10 cellular contexts compared by ENCODE assay signal in genomic region chr3:111610189-111610588, GRCh38. TPM values are rescaled to one million over a fixed set of nuclear protein-coding genes. Genes with fewer than 3 reads are reported as not detected.
DNase-seq lines count a peak whose midpoint lies in the region; ATAC-seq, FAIRE-seq and TF ChIP-seq lines count a peak whose summit lies in the region.
"Had no signal": no experiment of that assay in that cellular context is flagged by ENCODE, and none has a peak within 500 bp of the region (broad histone marks: within the 10 kb centered on the region; RNA-seq: fewer than 3 reads in every experiment).

No MANE protein-coding gene starts in this region.

- H4K5ac ChIP-seq in IMR-90 (ENCODE audit: low read depth, low read length), result no peak overlapping the region

- TF ChIP-seq RAD21 in IMR-90 (IDR thresholded peaks at IDR 0.05; ENCODE audit: low read length) (no peak), HepG2 (CRISPR knock-in tag; IDR thresholded peaks at IDR 0.05) (no peak)

- no peaks in the 10 kb centered on the region for H3K9me3 ChIP-seq in IMR-90 (ENCODE audit: control insufficient read depth, insufficient read depth, low read length)
- H3K9me3 ChIP-seq in HepG2 (ENCODE audit: low read length), result no peaks in the 10 kb centered on the region
- no peaks in the 10 kb centered on the region for H3K9me3 ChIP-seq in tibial nerve

- H3K4me1 ChIP-seq in IMR-90 (ENCODE audit: control insufficient read depth, insufficient read depth, low read length) (peaks cover 6% of the 10 kb centered on the region), HepG2 (ENCODE audit: insufficient read depth, low read length) (no peaks in the 10 kb centered on the region), tibial nerve (no peaks in the 10 kb centered on the region)

- H3K27me3 ChIP-seq in IMR-90 (ENCODE audit: control insufficient read depth, insufficient read depth, low read length), result no peaks in the 10 kb centered on the region
- no peaks in the 10 kb centered on the region for H3K27me3 ChIP-seq in HepG2 (ENCODE audit: control insufficient read depth in 1 of 2, insufficient read depth in 2 of 2, low read length in 2 of 2)
- no peaks in the 10 kb centered on the region for H3K27me3 ChIP-seq in tibial nerve

- H3K18ac ChIP-seq in IMR-90 (ENCODE audit: low read depth, low read length), result no peak overlapping the region

- no peak overlapping the region for H4K91ac ChIP-seq in IMR-90 (ENCODE audit: insufficient read depth, low read depth, low read length)

- POLR2A ChIA-PET in IMR-90 (lab: Charles Lee; ENCODE audit: unreplicated experiment) (no interaction called here), HepG2 (lab: Yijun Ruan, JAX) (no interaction called here)

- no peaks in the 10 kb centered on the region for H3K79me1 ChIP-seq in IMR-90 (ENCODE audit: low read depth in 1 of 2, low read length in 2 of 2)

- H2BK15ac ChIP-seq in IMR-90 (ENCODE audit: low read depth, low read length), result no peak overlapping the region

- no peaks in the 10 kb centered on the region for H3K79me2 ChIP-seq in HepG2 (ENCODE audit: insufficient read depth, low read length)

- H4K20me1 ChIP-seq in IMR-90 (ENCODE audit: insufficient read depth, low read length) (no peaks in the 10 kb centered on the region), HepG2 (ENCODE audit: insufficient read depth, low read length) (no peaks in the 10 kb centered on the region)

- no peak overlapping the region for H3K9ac ChIP-seq in IMR-90 (ENCODE audit: low read depth, low read length)
- no peak overlapping the region for H3K9ac ChIP-seq in HepG2 (ENCODE audit: insufficient read depth, low read depth, low read length)

- no peak for TF ChIP-seq CTCF in IMR-90 (conservative IDR thresholded peaks at IDR 0.05; ENCODE audit: low read depth, low read length)
- TF ChIP-seq CTCF in epithelial cell of esophagus (IDR thresholded peaks at IDR 0.05; ENCODE audit: insufficient read depth, low read depth, low read length, missing control alignments), result no peak
- no peak for TF ChIP-seq CTCF in HepG2 (CRISPR knock-in tag; IDR thresholded peaks at IDR 0.05)
- no peak for TF ChIP-seq CTCF in tibial nerve (IDR thresholded peaks at IDR 0.05)

- CTCF ChIA-PET in IMR-90 (lab: Yijun Ruan, JAX) (no interaction called here), HepG2 (lab: Yijun Ruan, JAX; ENCODE audit: low intra/inter-chr PET ratio, low total read pairs) (no interaction called here)

- H2BK120ac ChIP-seq in IMR-90 (ENCODE audit: low read depth, low read length), result no peak overlapping the region

- H3K14ac ChIP-seq in IMR-90 (replicated peaks; ENCODE audit: low read depth, low read length), result no peak overlapping the region

- no peak for FAIRE-seq in HepG2 (lab: Jason Lieb, UNC)
- FAIRE-seq: islet of Langerhans had no signal

- intact Hi-C loops in IMR-90 (cut with micrococcal nuclease), result no loop called here
- intact Hi-C loops in HepG2 (cut with micrococcal nuclease; ENCODE audit: unreplicated experiment), result no loop called here

- ATAC-seq in GM18519 (IDR thresholded peaks at IDR 0.05; ENCODE audit: low FRiP score, unreplicated experiment) (peak; percentile 95), GM21576 (IDR thresholded peaks at IDR 0.05; ENCODE audit: unreplicated experiment) (peak; percentile 93), IMR-90 (ENCODE audit: low read depth) (no peak), HepG2 (no peak)

- no peaks in the 10 kb centered on the region for H3K36me3 ChIP-seq in IMR-90 (ENCODE audit: control insufficient read depth, insufficient read depth, low read length)
- no peaks in the 10 kb centered on the region for H3K36me3 ChIP-seq in HepG2 (replicated peaks in 1 of 2; ENCODE audit: control insufficient read depth in 1 of 2, insufficient read depth in 2 of 2, low read length in 2 of 2)
- H3K36me3 ChIP-seq in tibial nerve, result no peaks in the 10 kb centered on the region

- TF ChIP-seq POLR2A in IMR-90 (IDR thresholded peaks at IDR 0.05; ENCODE audit: low read depth, low read length) (no peak), HepG2 (IDR thresholded peaks at IDR 0.05; ENCODE audit: insufficient read depth in 1 of 2, low read depth in 2 of 2, low read length in 2 of 2) (no peak), tibial nerve (IDR thresholded peaks at IDR 0.05) (no peak)

- dilution Hi-C loops in IMR-90 (cut with HindIII; ENCODE audit: low sequenced_read_pairs, unreplicated experiment), result no loop called here

- H2AK9ac ChIP-seq in IMR-90 (replicated peaks; ENCODE audit: low read depth, low read length, poor library complexity), result no peak overlapping the region

- H3K56ac ChIP-seq in IMR-90 (ENCODE audit: extremely low read depth, insufficient read depth, low read length), result no peak overlapping the region

- no peak overlapping the region for H3K4me2 ChIP-seq in IMR-90 (ENCODE audit: low read depth, low read length)
- H3K4me2 ChIP-seq in HepG2 (ENCODE audit: low read depth, low read length), result no peak overlapping the region

- no peak overlapping the region for H3K27ac ChIP-seq in IMR-90 (ENCODE audit: insufficient read depth, low read length)
- no peak overlapping the region for H3K27ac ChIP-seq in HepG2 (ENCODE audit: extremely low read length, insufficient read depth, low read length)
- no peak overlapping the region for H3K27ac ChIP-seq in tibial nerve

- no peak overlapping the region for H2BK5ac ChIP-seq in IMR-90 (ENCODE audit: low read depth, low read length, poor library complexity, severe bottlenecking)

- TF ChIP-seq EP300 in HepG2 (IDR thresholded peaks at IDR 0.05; ENCODE audit: low read depth in 2 of 2, low read length in 2 of 2) (no peak), HepG2 (CRISPR knock-in tag; IDR thresholded peaks at IDR 0.05; ENCODE audit: borderline replicate concordance) (no peak), tibial nerve (IDR thresholded peaks at IDR 0.05) (no peak)

- no peak for DNase-seq in IMR-90
- peak; percentile 86 for DNase-seq in epithelial cell of esophagus (ENCODE audit: low read depth)
- no peak for DNase-seq in HepG2 (ENCODE audit: low spot score)
- no peak for DNase-seq in NK-92 (lab: John Stamatoyannopoulos, UW; ENCODE audit: unreplicated experiment)
- DNase-seq in tibial nerve (ENCODE audit: low spot score in 2 of 2), result no peak
- no peak for DNase-seq in GM19238 (ENCODE audit: insufficient read length, low spot score)

- no CpG with 5 or more reads among the region's 5 CpGs for WGBS in IMR-90 (ENCODE audit: extremely low coverage in 2 of 2, insufficient read length in 1 of 2), 2 experiments
- WGBS in HepG2 (ENCODE audit: low lambda C conversion rate), result 5% methylated on average over 5 of the region's 5 CpGs
- WGBS in tibial nerve, 2 donors, result 63 to 64% methylated on average over 5 of the region's 5 CpGs

- H2BK20ac ChIP-seq in IMR-90 (ENCODE audit: low read depth, low read length), result peak overlapping the region; percentile 51; the same call in 1 of the 2 replicates

- no peak overlapping the region for H3K4ac ChIP-seq in IMR-90 (ENCODE audit: low read depth, low read length)

- H2AK5ac ChIP-seq in IMR-90 (ENCODE audit: low read depth, low read length), result no peak overlapping the region

- H4K8ac ChIP-seq in IMR-90 (ENCODE audit: low read depth in 2 of 2, low read length in 2 of 2), result 0 out of 4 replicates have a peak overlapping the region, but pooled peaks of 1 of the 2 experiments have one; percentile 63

- H3K23ac ChIP-seq in IMR-90 (ENCODE audit: low read depth, low read length), result no peak overlapping the region

- no peaks in the 10 kb centered on the region for H3K9me1 ChIP-seq in IMR-90 (ENCODE audit: insufficient read depth, low read length)

- no TSS peak for BruUV-seq in IMR-90 (replicated peaks; lab: Mats Ljungman, UMichigan)
- no TSS peak for BruUV-seq in HepG2 (replicated peaks; lab: Mats Ljungman, UMichigan)

- H3K4me3 ChIP-seq in IMR-90 (ENCODE audit: insufficient read depth, low read depth, low read length), result no peak overlapping the region
- H3K4me3 ChIP-seq in epithelial cell of esophagus (ENCODE audit: low read length), result no peak overlapping the region
- no peak overlapping the region for H3K4me3 ChIP-seq in HepG2 (replicated peaks in 1 of 3; ENCODE audit: insufficient read depth in 1 of 3, low read depth in 2 of 3, low read length in 3 of 3)
- H3K4me3 ChIP-seq in tibial nerve, result no peak overlapping the region

- in situ Hi-C loops in IMR-90 (cut with MboI; ENCODE audit: low sequenced_read_pairs) (no loop called here), HepG2 (cut with HindIII; ENCODE audit: extremely low pct_ligation_motif_present, low pct_unique_long_range_greater_than_20kb) (no loop called here)

- H2AFZ ChIP-seq in IMR-90 (replicated peaks; ENCODE audit: low read length, poor library complexity) (no peak overlapping the region), HepG2 (ENCODE audit: low read length) (no peak overlapping the region)

TF ChIP-seq in HepG2, 621 proteins besides CTCF, POLR2A, EP300 and RAD21 (continues in another document):
- TF ChIP-seq ZNF251 (CRISPR knock-in tag; IDR thresholded peaks at IDR 0.05), result no peak

RNA-seq across cellular contexts. Expression of gene ZBED2, which starts 15.0 kb away (rescaled TPM):
- total RNA-seq in IMR-90 (2012; rRNA removed) (0.72 and 1.1 TPM in 2 replicates), HepG2 (2016; rRNA removed; fragmentation: Illumina TruSeq; extraction: Trizol) (0.04 TPM in 1 of 2 replicates, not detected in the other), tibial nerve (not detected)
- polyA plus RNA-seq in IMR-90 (2012; rRNA removed) (0.36 and 0.51 TPM in 2 replicates), HepG2 (2011; rRNA removed) (not detected in 2 replicates)
- polyA plus RNA-seq in IMR-90 (2012; cell fraction: cytosol; rRNA removed), result 0.15 and 0.34 TPM in 2 replicates
- 0.10 and 0.21 TPM in 2 replicates for polyA plus RNA-seq in IMR-90 (2012; cell fraction: nucleus; rRNA removed; ENCODE audit: low replicate concordance)
- not detected in 2 replicates for total RNA-seq in HepG2 (2016; cell fraction: cytosol; rRNA removed; fragmentation: Illumina TruSeq; extraction: Trizol; ENCODE audit: low read depth)
- not detected in 2 replicates for total RNA-seq in HepG2 (2016; cell fraction: insoluble cytoplasmic fraction; rRNA removed; fragmentation: Illumina TruSeq; extraction: Trizol)
- total RNA-seq in HepG2 (2016; cell fraction: membrane; rRNA removed; fragmentation: Illumina TruSeq; extraction: Trizol), result not detected in 2 replicates
- not detected in 2 replicates for total RNA-seq in HepG2 (2016; cell fraction: nucleus; rRNA removed; fragmentation: Illumina TruSeq; extraction: Trizol)
- not detected in 2 replicates for polyA plus RNA-seq in HepG2 (2011; cell fraction: cytosol; rRNA removed)
- 0.05 TPM in 1 of 2 replicates, not detected in the other for polyA plus RNA-seq in HepG2 (2011; cell fraction: nucleus; rRNA removed)
- not detected in 2 replicates for polyA plus RNA-seq in HepG2 (2012)
- not detected in 2 replicates for polyA plus RNA-seq in HepG2 (2016; cell fraction: cytosol; fragmentation: Illumina TruSeq; extraction: Trizol; ENCODE audit: low read depth)
- polyA plus RNA-seq in HepG2 (2016; cell fraction: insoluble cytoplasmic fraction; fragmentation: Illumina TruSeq; extraction: Trizol; ENCODE audit: low read depth), result not detected in 2 replicates
- polyA plus RNA-seq in HepG2 (2016; cell fraction: membrane; fragmentation: Illumina TruSeq; extraction: Trizol; ENCODE audit: low read depth), result not detected in 2 replicates
- not detected in 2 replicates for polyA plus RNA-seq in HepG2 (2016; cell fraction: nucleus; fragmentation: Illumina TruSeq; extraction: Trizol; ENCODE audit: insufficient read depth, low read depth)
- polyA minus RNA-seq in HepG2 (2011; rRNA and poly(A)+ RNA removed; ENCODE audit: low replicate concordance), result not detected in 2 replicates
- not detected in 2 replicates for polyA minus RNA-seq in HepG2 (2011; cell fraction: cytosol; rRNA and poly(A)+ RNA removed)
- not detected in 2 replicates for polyA minus RNA-seq in HepG2 (2011; cell fraction: nucleus; rRNA and poly(A)+ RNA removed)
- total RNA-seq: H4 had no signal

Comparison
In these comparisons a context has a peak if more than half of its experiments do, and no peak if none do; other contexts are left out.
1. ATAC-seq: peak in GM18519 (single experiment) and GM21576 (single experiment); none in IMR-90 (single experiment) and HepG2 (single experiment).